ENCODE assay signal across 8 cellular contexts in genomic region chr20:20710847-20711315, GRCh38. TPM values are rescaled to one million over a fixed set of nuclear protein-coding genes. Genes with fewer than 3 reads are reported as not detected.
DNase-seq lines count a peak whose midpoint lies in the region; ATAC-seq, FAIRE-seq and TF ChIP-seq lines count a peak whose summit lies in the region.

No MANE protein-coding gene starts in this region.

- no peak for TF ChIP-seq POLR2A in GM12892 (IDR thresholded peaks at IDR 0.05; ENCODE audit: low read depth, low read length)

- peaks cover 0 to 4% (median 0%) of the 10 kb centered on the region in 3 donors for H3K9me3 Mint-ChIP-seq in T-cell
- H3K9me3 Mint-ChIP-seq in stimulated activated naive CD8-positive, alpha-beta T cell treated with anti-CD3 and anti-CD28 coated beads, Interleukin-15, amount 100 ng/mL, for 72 hours = peaks cover 8 to 9% of the 10 kb centered on the region in 2 donors

- peak overlapping the region; percentile 86 to 90 for H3K27ac Mint-ChIP-seq in T-cell
- peak overlapping the region; percentile 63 to 88 for H3K27ac Mint-ChIP-seq in stimulated activated naive CD8-positive, alpha-beta T cell treated with anti-CD3 and anti-CD28 coated beads, Interleukin-15, amount 100 ng/mL, for 72 hours

- CTCF ChIA-PET in T-cell (lab: Charles Lee) = interaction anchor here (0.5 to 0.8 kb wide), 2 partner anchors 19 to 114 kb away, joined by 3 read pairs; no protein-coding TSS in a partner anchor

- peak; percentile 27 for FAIRE-seq in GM12892 (lab: Jason Lieb, UNC)

- DNase-seq in GM12892 (ENCODE audit: insufficient read length) (no peak), T-cell (peak in 22 of 34 experiments; percentile 3 to 48 (median 24))
- peak in 1 of 2 donors; percentile 52 for DNase-seq in stimulated activated naive CD8-positive, alpha-beta T cell treated with anti-CD3 and anti-CD28 coated beads, Interleukin-15, amount 100 ng/mL, for 72 hours

- peak overlapping the region; percentile 91 to 93 (median 92) for H3K4me3 Mint-ChIP-seq in T-cell
- peak overlapping the region; percentile 91 to 92 for H3K4me3 Mint-ChIP-seq in stimulated activated naive CD8-positive, alpha-beta T cell treated with anti-CD3 and anti-CD28 coated beads, Interleukin-15, amount 100 ng/mL, for 72 hours

- POLR2A ChIA-PET in T-cell (lab: Charles Lee) = no interaction called here

- no peak overlapping the region for H3K9ac ChIP-seq in iPS-15b (ENCODE audit: low read depth, low read length)

- no peaks in the 10 kb centered on the region for H3K36me3 ChIP-seq in iPS-15b (ENCODE audit: control insufficient read depth, insufficient read depth, low read length)

- H3K4me3 ChIP-seq in iPS-15b (ENCODE audit: low read depth, low read length) = peak overlapping the region; percentile 73

- peaks cover 0 to under 1% of the 10 kb centered on the region in 2 donors for H3K27me3 Mint-ChIP-seq in T-cell
- H3K27me3 Mint-ChIP-seq in stimulated activated naive CD8-positive, alpha-beta T cell treated with anti-CD3 and anti-CD28 coated beads, Interleukin-15, amount 100 ng/mL, for 72 hours = no peaks in the 10 kb centered on the region

- H3K36me3 Mint-ChIP-seq in T-cell = peaks cover 22% of the 10 kb centered on the region

- peaks cover 43 to 60% (median 48%) of the 10 kb centered on the region in 3 donors for H3K4me1 Mint-ChIP-seq in T-cell
- H3K4me1 Mint-ChIP-seq in stimulated activated naive CD8-positive, alpha-beta T cell treated with anti-CD3 and anti-CD28 coated beads, Interleukin-15, amount 100 ng/mL, for 72 hours = peaks cover 44% of the 10 kb centered on the region

- no peaks in the 10 kb centered on the region for H3K9me3 ChIP-seq in iPS-15b (ENCODE audit: control insufficient read depth, insufficient read depth, low read length)

- ATAC-seq in HG03108 (IDR thresholded peaks at IDR 0.05; ENCODE audit: unreplicated experiment) = peak; percentile 30
- ATAC-seq in T-cell (replicated peaks in 1 of 4) = peak in 3 of 4 experiments; percentile 12 to 27 (median 19)
- ATAC-seq in stimulated activated naive CD8-positive, alpha-beta T cell treated with anti-CD3 and anti-CD28 coated beads, Interleukin-15, amount 100 ng/mL, for 72 hours = peak; percentile 67
- ATAC-seq in HG03045 (IDR thresholded peaks at IDR 0.05; ENCODE audit: unreplicated experiment) = no peak
- ATAC-seq in GM19324 (IDR thresholded peaks at IDR 0.05; ENCODE audit: low FRiP score, unreplicated experiment) = no peak
- ATAC-seq in GM19035 (IDR thresholded peaks at IDR 0.05; ENCODE audit: unreplicated experiment) = no peak

- H3K4me1 ChIP-seq in iPS-15b (ENCODE audit: control insufficient read depth, insufficient read depth, low read length) = peaks cover 7% of the 10 kb centered on the region

- H3K27me3 ChIP-seq in iPS-15b (ENCODE audit: control insufficient read depth, insufficient read depth, low read length) = no peaks in the 10 kb centered on the region

RNA-seq across cellular contexts. Expression of gene RALGAPA2, which starts 1.6 kb away (rescaled TPM):
- polyA plus RNA-seq in GM12892 (2012; ENCODE audit: missing spikeins) = 4.8 TPM
- 10 to 100 TPM; 28.0 to 36.1 (median 31.7) TPM for total RNA-seq in T-cell

Comparison
In these comparisons a context has a peak if more than half of its experiments do, and no peak if none do; other contexts are left out.
1. ATAC-seq: peak in HG03108 (single experiment), T-cell (3 of 4) and stimulated activated naive CD8-positive, alpha-beta T cell treated with anti-CD3 and anti-CD28 coated beads, Interleukin-15, amount 100 ng/mL, for 72 hours (single experiment); none in HG03045 (single experiment), GM19324 (single experiment) and GM19035 (single experiment).